Comparison of ENCODE assay signal across 25 cellular contexts in the genomic region with DNA sequence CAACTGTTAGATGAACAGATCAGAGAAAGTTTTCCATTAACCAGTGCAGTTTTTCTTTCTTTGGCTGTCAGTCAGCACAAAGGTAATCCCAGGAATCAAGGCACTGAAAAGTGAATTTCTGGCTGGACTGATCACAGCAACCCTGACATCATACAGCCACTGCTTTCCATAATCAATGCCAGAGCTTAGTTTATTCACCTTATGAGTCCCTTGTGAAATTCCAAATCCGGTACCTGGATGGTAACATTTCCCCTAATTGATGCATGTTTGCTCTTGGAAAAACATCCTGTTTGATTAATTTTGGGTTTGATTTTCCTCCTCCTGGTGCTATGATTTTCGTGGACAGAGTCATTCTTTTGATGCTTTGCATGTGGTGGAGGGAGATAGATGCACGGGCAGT.
DNase-seq lines count a peak whose midpoint lies in the region; ATAC-seq, FAIRE-seq and TF ChIP-seq lines count a peak whose summit lies in the region.
"Had no signal": no experiment of that assay in that cellular context is flagged by ENCODE, and none has a peak within 500 bp of the region (broad histone marks: within the 10 kb centered on the region; RNA-seq: fewer than 3 reads in every experiment).

No MANE protein-coding gene starts in this region.

- H3K4me1 ChIP-seq in liver (ENCODE audit: control insufficient read depth in 4 of 4, insufficient read depth in 4 of 4, low read length in 3 of 4) (peaks cover 6 to 30% (median 21%) of the 10 kb centered on the region in 4 donors), HepG2 (ENCODE audit: insufficient read depth, low read length) (no peaks in the 10 kb centered on the region), esophagus muscularis mucosa (no peaks in the 10 kb centered on the region), right lobe of liver (peaks cover 0 to 25% (median 11%) of the 10 kb centered on the region in 4 donors), heart right ventricle (no peaks in the 10 kb centered on the region)
- H3K4me1 ChIP-seq: BE2C, BLaER1 had no signal

- H3K9ac ChIP-seq in liver (ENCODE audit: low read depth in 1 of 2, low read length in 2 of 2) (no peak overlapping the region), HepG2 (ENCODE audit: insufficient read depth, low read depth, low read length) (no peak overlapping the region)
- H3K9ac ChIP-seq: BLaER1 had no signal

- CTCF ChIA-PET in HepG2 (lab: Yijun Ruan, JAX; ENCODE audit: low intra/inter-chr PET ratio, low total read pairs) = no interaction called here

- no peak for TF ChIP-seq POLR2A in HepG2 (IDR thresholded peaks at IDR 0.05; ENCODE audit: insufficient read depth in 1 of 2, low read depth in 2 of 2, low read length in 2 of 2)
- no peak for TF ChIP-seq POLR2A in esophagus muscularis mucosa (IDR thresholded peaks at IDR 0.05; ENCODE audit: low read depth)
- peak; percentile 62 for TF ChIP-seq POLR2A in right lobe of liver (IDR thresholded peaks at IDR 0.05)

- no peak overlapping the region for H3K4me2 ChIP-seq in HepG2 (ENCODE audit: low read depth, low read length)
- H3K4me2 ChIP-seq: BLaER1 had no signal

- no peaks in the 10 kb centered on the region for H3K9me3 ChIP-seq in liver (ENCODE audit: control insufficient read depth in 4 of 4, low read length in 3 of 4)
- no peaks in the 10 kb centered on the region for H3K9me3 ChIP-seq in HepG2 (ENCODE audit: low read length)
- no peaks in the 10 kb centered on the region for H3K9me3 ChIP-seq in esophagus muscularis mucosa
- no peaks in the 10 kb centered on the region for H3K9me3 ChIP-seq in right lobe of liver
- peaks cover 0 to 2% (median 0%) of the 10 kb centered on the region in 11 donors for H3K9me3 ChIP-seq in heart right ventricle
- H3K9me3 ChIP-seq: BE2C, BLaER1 had no signal

- in situ Hi-C loops in HepG2 (cut with HindIII; ENCODE audit: extremely low pct_ligation_motif_present, low pct_unique_long_range_greater_than_20kb) = no loop called here

- H3K4me3 ChIP-seq in liver (ENCODE audit: low read depth in 1 of 3, low read length in 3 of 3) (no peak overlapping the region), HepG2 (replicated peaks in 1 of 3; ENCODE audit: insufficient read depth in 1 of 3, low read depth in 2 of 3, low read length in 3 of 3) (no peak overlapping the region), esophagus muscularis mucosa (no peak overlapping the region), right lobe of liver (no peak overlapping the region), heart right ventricle (no peak overlapping the region)
- H3K4me3 ChIP-seq: BLaER1, GM12878 had no signal

- intact Hi-C loops in HepG2 (cut with micrococcal nuclease; ENCODE audit: unreplicated experiment) (no loop called here), esophagus muscularis mucosa (cut with DNase I) (no loop called here), right lobe of liver (cut with DNase I) (no loop called here), heart right ventricle (cut with DNase I) (no loop called here)

- TF ChIP-seq EP300 in HepG2 (IDR thresholded peaks at IDR 0.05; ENCODE audit: low read depth in 2 of 2, low read length in 2 of 2) (no peak), HepG2 (CRISPR knock-in tag; IDR thresholded peaks at IDR 0.05; ENCODE audit: borderline replicate concordance) (no peak), esophagus muscularis mucosa (IDR thresholded peaks at IDR 0.05) (no peak)

- no peak overlapping the region for H2AFZ ChIP-seq in HepG2 (ENCODE audit: low read length)

- TF ChIP-seq CTCF in liver (IDR thresholded peaks at IDR 0.05; ENCODE audit: low read depth, low read length, missing input control) = no peak
- no peak for TF ChIP-seq CTCF in HepG2 (CRISPR knock-in tag; IDR thresholded peaks at IDR 0.05)
- no peak for TF ChIP-seq CTCF in esophagus muscularis mucosa (IDR thresholded peaks at IDR 0.05)
- no peak for TF ChIP-seq CTCF in right lobe of liver (IDR thresholded peaks at IDR 0.05)
- no peak for TF ChIP-seq CTCF in heart right ventricle (IDR thresholded peaks at IDR 0.05)

- POLR2A ChIA-PET in HepG2 (lab: Yijun Ruan, JAX) = no interaction called here

- H3K36me3 ChIP-seq in liver (ENCODE audit: control insufficient read depth in 4 of 4, insufficient read depth in 3 of 4, low read depth in 1 of 4, low read length in 3 of 4) (no peaks in the 10 kb centered on the region), HepG2 (replicated peaks in 1 of 2; ENCODE audit: control insufficient read depth in 1 of 2, insufficient read depth in 2 of 2, low read length in 2 of 2) (no peaks in the 10 kb centered on the region), esophagus muscularis mucosa (no peaks in the 10 kb centered on the region), right lobe of liver (no peaks in the 10 kb centered on the region), heart right ventricle (no peaks in the 10 kb centered on the region)
- H3K36me3 ChIP-seq: BE2C, BLaER1 had no signal

- H3K27ac ChIP-seq in liver (ENCODE audit: low read depth in 1 of 2, low read length in 2 of 2) (peak overlapping the region; percentile 69 to 92), HepG2 (ENCODE audit: extremely low read length, insufficient read depth, low read length) (no peak overlapping the region), esophagus muscularis mucosa (replicated peaks in 1 of 4) (no peak overlapping the region), right lobe of liver (peak overlapping the region in 2 of 3 donors; percentile 45 to 63), heart right ventricle (no peak overlapping the region)
- H3K27ac ChIP-seq: BLaER1 had no signal

- FAIRE-seq in HepG2 (lab: Jason Lieb, UNC) = no peak
- FAIRE-seq: A204.1, GM12878 had no signal

- BruUV-seq in HepG2 (replicated peaks; lab: Mats Ljungman, UMichigan) = no TSS peak

- H3K79me2 ChIP-seq in HepG2 (ENCODE audit: insufficient read depth, low read length) = no peaks in the 10 kb centered on the region

- WGBS in liver = 18% methylated on average over 3 of the region's 3 CpGs
- 0% methylated on average over 3 of the region's 3 CpGs for WGBS in HepG2 (ENCODE audit: low lambda C conversion rate)
- WGBS in esophagus muscularis mucosa = 22% methylated on average over 3 of the region's 3 CpGs
- WGBS in right lobe of liver (ENCODE audit: insufficient coverage, low coverage, low lambda C conversion rate, missing lambda C conversion rate) = 10% methylated on average over 3 of the region's 3 CpGs
- WGBS in heart right ventricle, 2 donors = 33 to 36% methylated on average over 3 of the region's 3 CpGs

- DNase-seq in HepG2 (ENCODE audit: low spot score) = no peak
- peak; percentile 45 for DNase-seq in esophagus muscularis mucosa (ENCODE audit: extremely low spot score)
- peak in 1 of 3 donors; percentile 61 for DNase-seq in right lobe of liver
- DNase-seq in heart right ventricle = no peak
- no peak for DNase-seq in GOT3 (lab: John Stamatoyannopoulos, UW)
- DNase-seq: 8988T; ACHN; BE2C; C1 segment of cervical spinal cord; CD4-positive, alpha-beta memory T cell; CD4-positive, CD25-positive, alpha-beta regulatory T cell; CD8-positive, alpha-beta memory T cell; COR-L47; DMS 273 treated with DMSO at 0.1 percent for 48 hours; DMS153; DMS53; DMS79; DND-41; EL; GDM1 had no signal

- H3K27me3 ChIP-seq in liver (ENCODE audit: control insufficient read depth in 4 of 4, insufficient read depth in 4 of 4, low read length in 3 of 4) (no peaks in the 10 kb centered on the region), HepG2 (ENCODE audit: control insufficient read depth in 1 of 2, insufficient read depth in 2 of 2, low read length in 2 of 2) (no peaks in the 10 kb centered on the region; a peak in 1 of 5 replicates), esophagus muscularis mucosa (peaks cover 0 to 4% (median 0%) of the 10 kb centered on the region in 4 donors), right lobe of liver (no peaks in the 10 kb centered on the region), heart right ventricle (peaks cover 0 to 6% (median 0%) of the 10 kb centered on the region in 7 donors)
- H3K27me3 ChIP-seq: BE2C, BLaER1 had no signal

- TF ChIP-seq RAD21 in liver (IDR thresholded peaks at IDR 0.05) = peak; percentile 68 to 75
- no peak for TF ChIP-seq RAD21 in HepG2 (CRISPR knock-in tag; IDR thresholded peaks at IDR 0.05)

- H4K20me1 ChIP-seq in HepG2 (ENCODE audit: insufficient read depth, low read length) = no peaks in the 10 kb centered on the region
- H4K20me1 ChIP-seq: BLaER1 had no signal

- ATAC-seq in HepG2 = no peak
- ATAC-seq in right lobe of liver = peak; percentile 84 to 93 (median 86)
- no peak for ATAC-seq in heart right ventricle
- ATAC-seq in HG03442 (IDR thresholded peaks at IDR 0.05; ENCODE audit: unreplicated experiment) = no peak
- ATAC-seq: GM12878 had no signal

TF ChIP-seq in liver, 16 proteins besides CTCF, POLR2A, EP300 and RAD21 (continues in another document):
- TF ChIP-seq HNF4G (IDR thresholded peaks at IDR 0.05) = no peak
- TF ChIP-seq NR2F2 (IDR thresholded peaks at IDR 0.05) = peak; percentile 34
- TF ChIP-seq, protein P1, sequence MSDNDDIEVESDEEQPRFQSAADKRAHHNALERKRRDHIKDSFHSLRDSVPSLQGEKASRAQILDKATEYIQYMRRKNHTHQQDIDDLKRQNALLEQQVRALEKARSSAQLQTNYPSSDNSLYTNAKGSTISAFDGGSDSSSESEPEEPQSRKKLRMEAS (IDR thresholded peaks at IDR 0.05) = peak; percentile 89
- peak; percentile 88 for TF ChIP-seq FOXA1 (IDR thresholded peaks at IDR 0.05)
- TF ChIP-seq RXRA (IDR thresholded peaks at IDR 0.05) = peak; percentile 97 to 98

TF ChIP-seq in HepG2, 621 proteins besides CTCF, POLR2A, EP300 and RAD21:
- TF ChIP-seq, protein P2, sequence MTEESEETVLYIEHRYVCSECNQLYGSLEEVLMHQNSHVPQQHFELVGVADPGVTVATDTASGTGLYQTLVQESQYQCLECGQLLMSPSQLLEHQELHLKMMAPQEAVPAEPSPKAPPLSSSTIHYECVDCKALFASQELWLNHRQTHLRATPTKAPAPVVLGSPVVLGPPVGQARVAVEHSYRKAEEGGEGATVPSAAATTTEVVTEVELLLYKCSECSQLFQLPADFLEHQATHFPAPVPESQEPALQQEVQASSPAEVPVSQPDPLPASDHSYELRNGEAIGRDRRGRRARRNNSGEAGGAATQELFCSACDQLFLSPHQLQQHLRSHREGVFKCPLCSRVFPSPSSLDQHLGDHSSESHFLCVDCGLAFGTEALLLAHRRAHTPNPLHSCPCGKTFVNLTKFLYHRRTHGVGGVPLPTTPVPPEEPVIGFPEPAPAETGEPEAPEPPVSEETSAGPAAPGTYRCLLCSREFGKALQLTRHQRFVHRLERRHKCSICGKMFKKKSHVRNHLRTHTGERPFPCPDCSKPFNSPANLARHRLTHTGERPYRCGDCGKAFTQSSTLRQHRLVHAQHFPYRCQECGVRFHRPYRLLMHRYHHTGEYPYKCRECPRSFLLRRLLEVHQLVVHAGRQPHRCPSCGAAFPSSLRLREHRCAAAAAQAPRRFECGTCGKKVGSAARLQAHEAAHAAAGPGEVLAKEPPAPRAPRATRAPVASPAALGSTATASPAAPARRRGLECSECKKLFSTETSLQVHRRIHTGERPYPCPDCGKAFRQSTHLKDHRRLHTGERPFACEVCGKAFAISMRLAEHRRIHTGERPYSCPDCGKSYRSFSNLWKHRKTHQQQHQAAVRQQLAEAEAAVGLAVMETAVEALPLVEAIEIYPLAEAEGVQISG (CRISPR knock-in tag; IDR thresholded peaks at IDR 0.05) = no peak
- TF ChIP-seq ZSCAN31 (CRISPR knock-in tag; IDR thresholded peaks at IDR 0.05; ENCODE audit: low read depth) = no peak
TF ChIP-seq in HepG2: peak in this region for 0.

Comparison
In these comparisons a context has a peak if more than half of its experiments do, and no peak if none do; other contexts are left out.
1. H3K27ac ChIP-seq: peak in liver (2 of 2) and right lobe of liver (2 of 3); none in HepG2 (single experiment), esophagus muscularis mucosa (0 of 4) and heart right ventricle (0 of 10).
2. ATAC-seq: peak in right lobe of liver (4 of 4); none in HepG2 (single experiment), heart right ventricle (0 of 8) and HG03442 (single experiment).